Comparison of ENCODE assay signal across 20 cellular contexts in genomic region chr17:73069164-73069774, GRCh38. TPM values are rescaled to one million over a fixed set of nuclear protein-coding genes. Genes with fewer than 3 reads are reported as not detected.
A peak's percentile ranks its signal among the peaks of the same experiment; 100 is the strongest.
DNase-seq lines count a peak whose midpoint lies in the region; ATAC-seq and TF ChIP-seq lines count a peak whose summit lies in the region.
"Had no signal": no experiment of that assay in that cellular context is flagged by ENCODE, and none has a peak within 500 bp of the region (broad histone marks: within the 10 kb centered on the region; RNA-seq: fewer than 3 reads in every experiment).

No MANE protein-coding gene starts in this region.

- peak overlapping the region; percentile 48 for H3K27ac Mint-ChIP-seq in Calu3 (ENCODE audit: unreplicated experiment)
- peak overlapping the region; percentile 4 for H3K27ac Mint-ChIP-seq in progenitor cell of endocrine pancreas
- no peak overlapping the region for H3K27ac Mint-ChIP-seq in activated T-cell treated with anti-CD3 and anti-CD28 coated beads, Interleukin-2, amount 50 U/mL, for 72 hours
- H3K27ac Mint-ChIP-seq: natural killer cell treated with Interleukin-12 subunit alpha and Interleukin-12 subunit beta and Interleukin-15 and Interleukin-18, amount 100 ng/mL, for 72 hours; T-cell had no signal

- peaks cover 22% of the 10 kb centered on the region; the same call in 1 of the 2 replicates for H3F3A ChIP-seq in PC-9 (ENCODE audit: insufficient read depth, low read depth)

- intact Hi-C loops in Calu3 (cut with micrococcal nuclease; ENCODE audit: unreplicated experiment), result no loop called here
- intact Hi-C loops in PC-9 (cut with micrococcal nuclease; ENCODE audit: unreplicated experiment), result no loop called here

- H3K9me2 ChIP-seq in PC-9 (ENCODE audit: insufficient read depth), result no peaks in the 10 kb centered on the region

- no peak overlapping the region for H3K4me3 Mint-ChIP-seq in Calu3 (ENCODE audit: low read depth, unreplicated experiment)
- H3K4me3 Mint-ChIP-seq in progenitor cell of endocrine pancreas (ENCODE audit: low read depth), result no peak overlapping the region
- no peak overlapping the region for H3K4me3 Mint-ChIP-seq in activated T-cell treated with anti-CD3 and anti-CD28 coated beads, Interleukin-2, amount 50 U/mL, for 72 hours
- H3K4me3 Mint-ChIP-seq: IgD-negative memory B cell; natural killer cell treated with Interleukin-12 subunit alpha and Interleukin-12 subunit beta and Interleukin-15 and Interleukin-18, amount 100 ng/mL, for 72 hours; T-cell had no signal

- H3K4me2 ChIP-seq in PC-9, result peak overlapping the region; percentile 67

- peak overlapping the region; percentile 63 for H3K27ac ChIP-seq in PC-9
- H3K27ac ChIP-seq: ascending aorta, RWPE1 had no signal

- no peaks in the 10 kb centered on the region for H3K27me3 Mint-ChIP-seq in Calu3 (ENCODE audit: unreplicated experiment)
- H3K27me3 Mint-ChIP-seq in progenitor cell of endocrine pancreas, result peaks cover 12% of the 10 kb centered on the region
- no peaks in the 10 kb centered on the region for H3K27me3 Mint-ChIP-seq in activated T-cell treated with anti-CD3 and anti-CD28 coated beads, Interleukin-2, amount 50 U/mL, for 72 hours (ENCODE audit: low read depth)
- H3K27me3 Mint-ChIP-seq: IgD-negative memory B cell; natural killer cell treated with Interleukin-12 subunit alpha and Interleukin-12 subunit beta and Interleukin-15 and Interleukin-18, amount 100 ng/mL, for 72 hours; T-cell had no signal

- H3K9me3 Mint-ChIP-seq in Calu3 (ENCODE audit: low read depth, unreplicated experiment) (no peaks in the 10 kb centered on the region), progenitor cell of endocrine pancreas (ENCODE audit: low read depth) (peaks cover 5% of the 10 kb centered on the region)
- peaks cover 2 to 4% of the 10 kb centered on the region in 2 donors for H3K9me3 Mint-ChIP-seq in activated T-cell treated with anti-CD3 and anti-CD28 coated beads, Interleukin-2, amount 50 U/mL, for 72 hours
- H3K9me3 Mint-ChIP-seq: IgD-negative memory B cell; natural killer cell treated with Interleukin-12 subunit alpha and Interleukin-12 subunit beta and Interleukin-15 and Interleukin-18, amount 100 ng/mL, for 72 hours had no signal

- CTCF ChIA-PET in Calu3 (lab: Charles Lee), result interaction anchor here (1.0 kb wide), 1 partner anchor 23 kb away, joined by 3 read pairs; no protein-coding TSS in a partner anchor
- CTCF ChIA-PET in PC-9 (lab: Charles Lee), result no interaction called here

- no peaks in the 10 kb centered on the region for H3K27me3 ChIP-seq in PC-9 (ENCODE audit: insufficient read depth, low read depth)
- H3K27me3 ChIP-seq: ascending aorta, BE2C had no signal

- no peak overlapping the region for H2AFZ ChIP-seq in PC-9

- H3K4me3 ChIP-seq in PC-9, result no peak overlapping the region
- H3K4me3 ChIP-seq: ascending aorta had no signal

- DNase-seq in Calu3 (no peak), NCI-H1092 treated with DMSO at 0.1 percent for 48 hours (lab: John Stamatoyannopoulos, UW) (peak; percentile 64), PC-9 (no peak), progenitor cell of endocrine pancreas (ENCODE audit: low spot score, unreplicated experiment) (no peak)
- no peak for DNase-seq in activated T-cell treated with anti-CD3 and anti-CD28 coated beads, Interleukin-2, amount 50 U/mL, for 72 hours
- DNase-seq: activated naive CD4-positive, alpha-beta T cell treated with anti-CD3 and anti-CD28 coated beads, Interleukin-2, amount 50 U/mL, for 16 hours; activated T-cell treated with anti-CD3 and anti-CD28 coated beads for 4 hours; BE2C; hypothalamus; MM.1S; NCI-H2081; stimulated activated CD4-positive, alpha-beta T cell treated with anti-CD3 and anti-CD28 coated beads, Interleukin-4, amount 100 ng/mL, for 4 hours; T-cell had no signal

- no peaks in the 10 kb centered on the region for H4K20me1 ChIP-seq in PC-9 (ENCODE audit: insufficient read depth)

- TF ChIP-seq CTCF in Calu3 (IDR thresholded peaks at IDR 0.05; ENCODE audit: unreplicated experiment), result no peak
- no peak for TF ChIP-seq CTCF in PC-9 (conservative IDR thresholded peaks at IDR 0.05)
- no peak for TF ChIP-seq CTCF in progenitor cell of endocrine pancreas (IDR thresholded peaks at IDR 0.05; ENCODE audit: unreplicated experiment)

- H3K79me2 ChIP-seq in PC-9 (ENCODE audit: low read depth), result no peaks in the 10 kb centered on the region

- H3K4me1 ChIP-seq in PC-9 (replicated peaks; ENCODE audit: insufficient read depth), result peaks cover 25% of the 10 kb centered on the region

- H3K4me1 Mint-ChIP-seq in Calu3 (ENCODE audit: low read depth, unreplicated experiment) (peaks cover 20% of the 10 kb centered on the region), progenitor cell of endocrine pancreas (ENCODE audit: low read depth) (peaks cover 14% of the 10 kb centered on the region)
- peaks cover 5% of the 10 kb centered on the region for H3K4me1 Mint-ChIP-seq in activated T-cell treated with anti-CD3 and anti-CD28 coated beads, Interleukin-2, amount 50 U/mL, for 72 hours (ENCODE audit: low read depth)
- H3K4me1 Mint-ChIP-seq: IgD-negative memory B cell had no signal

- no peak for ATAC-seq in activated T-cell treated with anti-CD3 and anti-CD28 coated beads, Interleukin-2, amount 50 U/mL, for 72 hours (replicated peaks in 1 of 2)
- ATAC-seq in GM21737 (IDR thresholded peaks at IDR 0.05; ENCODE audit: unreplicated experiment) (no peak), HG02571 (IDR thresholded peaks at IDR 0.05; ENCODE audit: unreplicated experiment) (no peak), GM21723 (IDR thresholded peaks at IDR 0.05; ENCODE audit: unreplicated experiment) (no peak)
- ATAC-seq: natural killer cell treated with Interleukin-12 subunit alpha and Interleukin-12 subunit beta and Interleukin-15 and Interleukin-18, amount 100 ng/mL, for 72 hours; T-cell had no signal

- POLR2A ChIA-PET in PC-9 (lab: Charles Lee; ENCODE audit: unreplicated experiment), result no interaction called here

- no peaks in the 10 kb centered on the region; the same call in 1 of the 2 replicates for H3K9me3 ChIP-seq in PC-9 (ENCODE audit: insufficient read depth, low read depth)
- H3K9me3 ChIP-seq: ascending aorta, BE2C had no signal

- H3K36me3 Mint-ChIP-seq in Calu3 (ENCODE audit: insufficient read depth, unreplicated experiment) (no peaks in the 10 kb centered on the region), progenitor cell of endocrine pancreas (ENCODE audit: insufficient read depth) (peaks cover 8% of the 10 kb centered on the region)
- peaks cover 1 to 6% of the 10 kb centered on the region in 2 donors for H3K36me3 Mint-ChIP-seq in activated T-cell treated with anti-CD3 and anti-CD28 coated beads, Interleukin-2, amount 50 U/mL, for 72 hours (ENCODE audit: insufficient read depth in 2 of 2)

- BruUV-seq in Calu3 (replicated peaks; lab: Mats Ljungman, UMichigan) (no TSS peak), PC-9 (replicated peaks; lab: Mats Ljungman, UMichigan) (no TSS peak)

- no peaks in the 10 kb centered on the region for H3K36me3 ChIP-seq in PC-9 (ENCODE audit: low read depth)
- H3K36me3 ChIP-seq: ascending aorta had no signal

RNA-seq across cellular contexts. Expression of gene SLC39A11, which starts 23.2 kb away (rescaled TPM):
- 60.3 and 70.1 TPM in 2 replicates for total RNA-seq in Calu3 (2022)
- total RNA-seq in PC-9 (2021), result 57.1 and 84.3 TPM in 2 replicates
- total RNA-seq in progenitor cell of endocrine pancreas, result 18.0 and 20.5 TPM in 2 replicates
- 10 to 100 TPM; 21.5 to 26.4 TPM for total RNA-seq in activated T-cell treated with anti-CD3 and anti-CD28 coated beads, Interleukin-2, amount 50 U/mL, for 72 hours
